In the genomic region with DNA sequence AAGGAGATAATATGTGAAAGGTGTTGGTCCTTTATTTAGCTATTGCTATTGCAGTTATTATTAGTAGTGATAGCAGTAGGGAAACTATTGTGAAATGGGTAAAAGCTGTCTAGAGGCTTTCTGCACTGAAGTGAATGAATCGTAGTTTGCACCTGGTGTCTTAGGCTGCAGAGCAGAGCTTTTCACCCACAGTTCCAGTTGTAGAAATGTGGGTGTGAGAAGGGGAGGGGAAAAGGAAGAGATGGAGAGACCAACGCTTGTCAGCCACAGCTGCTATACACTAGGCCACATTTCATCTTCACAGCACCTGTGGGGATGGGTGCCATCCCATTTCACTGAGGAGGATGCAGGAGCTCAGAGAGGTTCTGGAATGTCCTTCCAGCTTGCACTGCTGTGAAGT, we compare ENCODE assay signal across 1 cellular context.
TF ChIP-seq lines count a peak whose summit lies in the region.

No MANE protein-coding gene starts in this region.

TF ChIP-seq in IMR-90, 13 proteins besides CTCF, POLR2A, EP300 and RAD21:
- TF ChIP-seq CHD1 (IDR thresholded peaks at IDR 0.05; ENCODE audit: low read depth, low read length) (no peak), CEBPB (IDR thresholded peaks at IDR 0.05; ENCODE audit: low read depth, low read length) (0 out of 2 replicates have a peak, but pooled peaks have one; percentile 2)
